ENCODE assay signal across 1 cellular context in the genomic region with DNA sequence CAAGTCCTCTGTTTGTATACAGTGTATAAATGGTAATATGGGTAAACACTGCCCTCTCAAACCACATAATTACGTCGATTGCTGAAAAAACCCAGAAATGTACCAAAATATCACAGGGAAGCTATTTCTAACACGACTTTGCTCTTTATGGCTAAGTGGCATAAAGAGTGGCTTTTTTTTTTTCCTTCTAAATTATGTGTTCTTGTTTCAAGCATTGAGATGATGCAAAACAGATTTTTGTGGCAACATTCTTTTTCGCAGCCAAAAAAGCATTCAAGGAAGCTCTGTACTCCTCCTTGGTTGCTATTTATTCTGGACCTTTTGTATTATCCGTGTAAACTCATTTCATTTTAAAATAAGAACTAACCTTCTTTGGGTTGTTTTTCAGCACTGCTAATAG.
TF ChIP-seq lines count a peak whose summit lies in the region.

No MANE protein-coding gene starts in this region.

TF ChIP-seq in SK-N-SH, 30 proteins besides CTCF, POLR2A, EP300 and RAD21:
- TF ChIP-seq JUND (IDR thresholded peaks at IDR 0.05) (no peak), TCF12 (IDR thresholded peaks at IDR 0.05) (no peak), NRF1 (IDR thresholded peaks at IDR 0.05; ENCODE audit: low read depth, low read length) (no peak), SMC3 (IDR thresholded peaks at IDR 0.05; ENCODE audit: low read depth, low read length) (no peak), RXRA (IDR thresholded peaks at IDR 0.05; ENCODE audit: borderline replicate concordance, low read depth) (no peak), TAF1 (IDR thresholded peaks at IDR 0.05; ENCODE audit: borderline replicate concordance, low read depth, low read length) (no peak), CHD2 (IDR thresholded peaks at IDR 0.05; ENCODE audit: low read length, partially characterized antibody) (no peak), POLR2AphosphoS5 (IDR thresholded peaks at IDR 0.05; ENCODE audit: low read depth, low read length) (no peak), FOXM1 (IDR thresholded peaks at IDR 0.05; ENCODE audit: low read depth) (no peak), FOSL2 (IDR thresholded peaks at IDR 0.05; ENCODE audit: borderline replicate concordance, low read depth) (no peak), RFX5 (IDR thresholded peaks at IDR 0.05; ENCODE audit: low read length) (no peak), MXI1 (IDR thresholded peaks at IDR 0.05; ENCODE audit: low read depth, low read length) (no peak)
- TF ChIP-seq, protein P1, sequence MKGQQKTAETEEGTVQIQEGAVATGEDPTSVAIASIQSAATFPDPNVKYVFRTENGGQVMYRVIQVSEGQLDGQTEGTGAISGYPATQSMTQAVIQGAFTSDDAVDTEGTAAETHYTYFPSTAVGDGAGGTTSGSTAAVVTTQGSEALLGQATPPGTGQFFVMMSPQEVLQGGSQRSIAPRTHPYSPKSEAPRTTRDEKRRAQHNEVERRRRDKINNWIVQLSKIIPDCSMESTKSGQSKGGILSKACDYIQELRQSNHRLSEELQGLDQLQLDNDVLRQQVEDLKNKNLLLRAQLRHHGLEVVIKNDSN (IDR thresholded peaks at IDR 0.05; ENCODE audit: borderline replicate concordance, low read depth) = no peak
- TF ChIP-seq, protein P2, sequence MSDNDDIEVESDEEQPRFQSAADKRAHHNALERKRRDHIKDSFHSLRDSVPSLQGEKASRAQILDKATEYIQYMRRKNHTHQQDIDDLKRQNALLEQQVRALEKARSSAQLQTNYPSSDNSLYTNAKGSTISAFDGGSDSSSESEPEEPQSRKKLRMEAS (IDR thresholded peaks at IDR 0.05; ENCODE audit: low read depth) = no peak
